Comparison of ENCODE assay signal across 17 cellular contexts in genomic region chr3:107850681-107851080, GRCh38.
DNase-seq lines count a peak whose midpoint lies in the region; ATAC-seq, FAIRE-seq and TF ChIP-seq lines count a peak whose summit lies in the region.
"Had no signal": no experiment of that assay in that cellular context is flagged by ENCODE, and none has a peak within 500 bp of the region (broad histone marks: within the 10 kb centered on the region; RNA-seq: fewer than 3 reads in every experiment).

No MANE protein-coding gene starts in this region.

- H3K23ac ChIP-seq in neuronal stem cell (ENCODE audit: low read depth, low read length, poor library complexity): no peak overlapping the region

- no peaks in the 10 kb centered on the region for H3K79me1 ChIP-seq in neuronal stem cell (ENCODE audit: low read depth, low read length)

- H2BK5ac ChIP-seq in neuronal stem cell (ENCODE audit: low read length): no peak overlapping the region

- no peaks in the 10 kb centered on the region for H3K9me3 ChIP-seq in neuronal stem cell (replicated peaks in 1 of 2; ENCODE audit: control insufficient read depth in 2 of 2, insufficient read depth in 1 of 2, low read depth in 1 of 2, low read length in 2 of 2)
- no peaks in the 10 kb centered on the region for H3K9me3 ChIP-seq in vagina
- H3K9me3 ChIP-seq: Caco-2, thyroid gland had no signal

- FAIRE-seq in GM12892 (lab: Jason Lieb, UNC): peak; percentile 67
- FAIRE-seq: G401.6 had no signal

- no peak overlapping the region for H3K14ac ChIP-seq in neuronal stem cell (ENCODE audit: low read length)

- intact Hi-C loops in vagina (cut with DNase I): no loop called here

- DNase-seq in GM12892 (ENCODE audit: insufficient read length) (no peak), NOMO-1 treated with DMSO at 0.1 percent for 48 hours (lab: John Stamatoyannopoulos, UW; ENCODE audit: unreplicated experiment) (peak; percentile 87), neuronal stem cell (ENCODE audit: low spot score) (no peak), NCI-H2227 treated with DMSO at 0.1 percent for 48 hours (lab: John Stamatoyannopoulos, UW) (no peak), NCI-H2196 (lab: John Stamatoyannopoulos, UW; ENCODE audit: unreplicated experiment) (no peak), vagina (ENCODE audit: extremely low spot score in 2 of 2) (no peak)
- DNase-seq: Caco-2; effector memory CD4-positive, alpha-beta T cell; NCI-H187 treated with DMSO at 0.1 percent for 48 hours; NCI-H69; right cardiac atrium; stimulated activated CD4-positive, alpha-beta T cell treated with anti-CD3 and anti-CD28 coated beads, Interleukin-1b, Interleukin-23, amount 100 ng/mL, for 48 hours; stimulated activated CD8-positive, alpha-beta memory T cell treated with anti-CD3 and anti-CD28 coated beads, Interleukin-4, amount 100 ng/mL, for 48 hours; thyroid gland had no signal

- no peak overlapping the region for H2BK15ac ChIP-seq in neuronal stem cell (ENCODE audit: low read length)

- H3K4me2 ChIP-seq in neuronal stem cell (ENCODE audit: insufficient read depth, low read length, poor library complexity, severe bottlenecking): no peak overlapping the region

- H3K4me3 ChIP-seq in neuronal stem cell (ENCODE audit: low read length in 2 of 2) (no peak overlapping the region), vagina (no peak overlapping the region)
- H3K4me3 ChIP-seq: thyroid gland had no signal

- H2AFZ ChIP-seq in neuronal stem cell (ENCODE audit: low read length): no peak overlapping the region

- no peak overlapping the region for H3K4ac ChIP-seq in neuronal stem cell (ENCODE audit: low read length)

- no peak for TF ChIP-seq CTCF in vagina (IDR thresholded peaks at IDR 0.05)

- no peak overlapping the region for H4K8ac ChIP-seq in neuronal stem cell (ENCODE audit: low read depth, low read length)

- no peak overlapping the region for H2BK120ac ChIP-seq in neuronal stem cell (ENCODE audit: low read depth, low read length)

- no peak overlapping the region for H2AK5ac ChIP-seq in neuronal stem cell (ENCODE audit: low read depth, low read length)

- H3K27ac ChIP-seq in neuronal stem cell (replicated peaks; ENCODE audit: low read length) (no peak overlapping the region), vagina (no peak overlapping the region)
- H3K27ac ChIP-seq: thyroid gland had no signal

- H3K4me1 ChIP-seq in neuronal stem cell (ENCODE audit: control insufficient read depth in 2 of 2, insufficient read depth in 1 of 2, low read depth in 1 of 2, low read length in 2 of 2) (no peaks in the 10 kb centered on the region), vagina (peaks cover 3% of the 10 kb centered on the region)
- H3K4me1 ChIP-seq: Caco-2, thyroid gland had no signal

- no peak overlapping the region for H2BK12ac ChIP-seq in neuronal stem cell (ENCODE audit: low read length)

- H3K9ac ChIP-seq in neuronal stem cell (ENCODE audit: low read depth, low read length, poor library complexity): no peak overlapping the region

- no peak overlapping the region for H3K18ac ChIP-seq in neuronal stem cell (ENCODE audit: low read length)

- TF ChIP-seq POLR2A in GM12892 (IDR thresholded peaks at IDR 0.05; ENCODE audit: low read depth, low read length) (no peak), vagina (IDR thresholded peaks at IDR 0.05) (no peak)

- no peak overlapping the region for H4K91ac ChIP-seq in neuronal stem cell (ENCODE audit: low read depth, low read length, poor library complexity)

- peaks cover 0 to 1% (median 0%) of the 10 kb centered on the region in 3 experiments for H3K27me3 ChIP-seq in neuronal stem cell (ENCODE audit: control insufficient read depth in 3 of 3, insufficient read depth in 3 of 3, low read depth in 1 of 3, low read length in 3 of 3)
- no peaks in the 10 kb centered on the region for H3K27me3 ChIP-seq in vagina
- H3K27me3 ChIP-seq: thyroid gland had no signal

- ATAC-seq in GM18907 (IDR thresholded peaks at IDR 0.05; ENCODE audit: unreplicated experiment): peak; percentile 63
- peak; percentile 86 for ATAC-seq in HG02973 (IDR thresholded peaks at IDR 0.05; ENCODE audit: unreplicated experiment)
- ATAC-seq: right cardiac atrium had no signal

- WGBS in neuronal stem cell (ENCODE audit: extremely low coverage in 2 of 2, insufficient read length in 2 of 2, insufficient replicate concordance in 1 of 2), 2 donors: no CpG with 5 or more reads among the region's 2 CpGs

- no peaks in the 10 kb centered on the region for H3K36me3 ChIP-seq in neuronal stem cell (replicated peaks in 1 of 2; ENCODE audit: control insufficient read depth in 2 of 2, insufficient read depth in 2 of 2, low read length in 2 of 2)
- no peaks in the 10 kb centered on the region for H3K36me3 ChIP-seq in vagina
- H3K36me3 ChIP-seq: thyroid gland had no signal
